ENCODE assay signal across 1 cellular context in genomic region chr1:54745864-54746263, GRCh38.
TF ChIP-seq lines count a peak whose summit lies in the region.

No MANE protein-coding gene starts in this region.

TF ChIP-seq in K562, 482 proteins besides CTCF, POLR2A, EP300 and RAD21:
- TF ChIP-seq ZKSCAN1 (IDR thresholded peaks at IDR 0.05; ENCODE audit: low read depth, low read length) (peak; percentile 66; the same call in 1 of the 2 replicates), MCM3 (IDR thresholded peaks at IDR 0.05) (no peak), ZBTB9 (CRISPR knock-in tag; IDR thresholded peaks at IDR 0.05) (no peak), NFATC3 (IDR thresholded peaks at IDR 0.05) (no peak)
